Comparison of ENCODE assay signal across 1 cellular context in genomic region chr4:183182873-183183725, GRCh38.
TF ChIP-seq lines count a peak whose summit lies in the region.

No MANE protein-coding gene starts in this region.

TF ChIP-seq in WTC11, 78 proteins besides CTCF, POLR2A, EP300 and RAD21 (continued from another document):
- peak; percentile 92 for TF ChIP-seq ZNF281 (CRISPR knock-in tag; IDR thresholded peaks at IDR 0.05)
- peak; percentile 91 for TF ChIP-seq ETV6 (CRISPR knock-in tag; IDR thresholded peaks at IDR 0.05)
- TF ChIP-seq ZNF423 (CRISPR knock-in tag; IDR thresholded peaks at IDR 0.05) = peak; percentile 54; the same call in 1 of the 2 replicates
- TF ChIP-seq TEAD1 (CRISPR knock-in tag; IDR thresholded peaks at IDR 0.05) = peak; percentile 76; the same call in 1 of the 2 replicates
- peak; percentile 50; the same call in 1 of the 2 replicates for TF ChIP-seq MYBL2 (CRISPR knock-in tag; IDR thresholded peaks at IDR 0.05)
- TF ChIP-seq FOXP1 (CRISPR knock-in tag; IDR thresholded peaks at IDR 0.05; ENCODE audit: borderline replicate concordance) = 0 out of 2 replicates have a peak, but pooled peaks have one; percentile 21
- TF ChIP-seq, protein P1, sequence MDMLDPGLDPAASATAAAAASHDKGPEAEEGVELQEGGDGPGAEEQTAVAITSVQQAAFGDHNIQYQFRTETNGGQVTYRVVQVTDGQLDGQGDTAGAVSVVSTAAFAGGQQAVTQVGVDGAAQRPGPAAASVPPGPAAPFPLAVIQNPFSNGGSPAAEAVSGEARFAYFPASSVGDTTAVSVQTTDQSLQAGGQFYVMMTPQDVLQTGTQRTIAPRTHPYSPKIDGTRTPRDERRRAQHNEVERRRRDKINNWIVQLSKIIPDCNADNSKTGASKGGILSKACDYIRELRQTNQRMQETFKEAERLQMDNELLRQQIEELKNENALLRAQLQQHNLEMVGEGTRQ (CRISPR knock-in tag; IDR thresholded peaks at IDR 0.05) = no peak
- 0 out of 2 replicates have a peak, but pooled peaks have one; percentile 54 for TF ChIP-seq ZNF317 (CRISPR knock-in tag; IDR thresholded peaks at IDR 0.05; ENCODE audit: borderline replicate concordance, low read depth)
- 0 out of 2 replicates have a peak, but pooled peaks have one; percentile 11 for TF ChIP-seq ZMAT4 (CRISPR knock-in tag; IDR thresholded peaks at IDR 0.05)
TF ChIP-seq in WTC11: peak in this region for 19.
